10 cellular contexts compared by ENCODE assay signal in the genomic region with DNA sequence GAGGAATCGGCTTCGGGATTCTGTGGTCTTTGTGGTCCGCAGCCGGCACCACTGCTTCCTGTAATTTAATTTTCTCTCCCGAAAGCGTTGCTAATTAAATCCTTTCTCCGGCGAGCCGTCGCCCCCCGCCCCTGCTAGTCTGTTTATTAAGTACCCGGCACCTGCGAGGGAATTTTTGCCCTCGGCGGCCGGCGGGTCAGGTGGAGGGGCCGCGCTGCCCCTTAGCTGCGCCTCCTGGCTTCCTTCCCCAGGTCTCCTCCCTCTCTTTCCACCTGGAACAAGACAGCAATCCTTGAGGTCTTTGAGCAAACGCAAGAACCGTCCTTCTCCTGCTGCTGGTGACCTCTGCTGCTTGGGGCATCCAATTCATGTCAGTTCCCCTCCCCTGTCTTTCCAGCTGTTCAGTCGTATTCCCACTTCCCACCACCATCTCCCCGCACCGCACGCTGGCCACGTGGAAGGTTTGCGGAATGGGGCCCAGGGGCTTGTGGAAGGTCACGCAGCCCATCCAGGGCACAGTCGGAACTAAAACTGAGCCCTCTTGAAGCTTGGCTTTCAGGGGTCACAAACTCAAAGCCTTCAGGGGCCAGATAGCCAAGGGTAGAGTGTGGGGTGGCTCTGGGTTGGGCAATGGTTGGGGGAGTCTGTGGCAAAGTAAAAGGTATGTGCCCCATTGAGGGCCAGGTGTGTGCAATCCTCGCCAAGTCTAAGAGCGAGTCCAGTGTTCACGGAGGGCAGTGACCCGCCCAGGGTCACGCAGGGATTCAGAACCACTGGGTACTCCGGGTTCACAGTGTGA. TPM values are rescaled to one million over a fixed set of nuclear protein-coding genes. Genes with fewer than 3 reads are reported as not detected.
DNase-seq lines count a peak whose midpoint lies in the region; ATAC-seq, FAIRE-seq and TF ChIP-seq lines count a peak whose summit lies in the region.
"Had no signal": no experiment of that assay in that cellular context is flagged by ENCODE, and none has a peak within 500 bp of the region (broad histone marks: within the 10 kb centered on the region; RNA-seq: fewer than 3 reads in every experiment).

No MANE protein-coding gene starts in this region.

- H3K27ac ChIP-seq in cardiac muscle cell (no peak overlapping the region), mucosa of rectum (ENCODE audit: low read depth in 2 of 2, low read length in 2 of 2) (no peak overlapping the region)
- H3K27ac ChIP-seq: neutrophil had no signal

- FAIRE-seq in bronchial epithelial cell (lab: Jason Lieb, UNC) = no peak
- peak; percentile 52 for FAIRE-seq in urothelium cell line (lab: Jason Lieb, UNC)

- no peak for ATAC-seq in HG03457 (IDR thresholded peaks at IDR 0.05; ENCODE audit: unreplicated experiment)
- ATAC-seq in HG03196 (IDR thresholded peaks at IDR 0.05; ENCODE audit: unreplicated experiment) = no peak
- ATAC-seq in HG02884 (IDR thresholded peaks at IDR 0.05; ENCODE audit: unreplicated experiment) = no peak

- peaks cover 10% of the 10 kb centered on the region for H3K4me1 ChIP-seq in cardiac muscle cell (ENCODE audit: low read depth)
- H3K4me1 ChIP-seq in mucosa of rectum (ENCODE audit: control insufficient read depth in 2 of 2, insufficient read depth in 2 of 2, low read length in 2 of 2) = peaks cover 43 to 44% of the 10 kb centered on the region in 2 donors

- H3K9me3 ChIP-seq in cardiac muscle cell (ENCODE audit: low read depth) (no peaks in the 10 kb centered on the region), mucosa of rectum (ENCODE audit: control insufficient read depth in 2 of 2, low read length in 2 of 2) (no peaks in the 10 kb centered on the region)
- H3K9me3 ChIP-seq: neutrophil had no signal

- H3K36me3 ChIP-seq in cardiac muscle cell (no peaks in the 10 kb centered on the region), bronchial epithelial cell (ENCODE audit: control insufficient read depth, insufficient read depth, low read length) (no peaks in the 10 kb centered on the region), mucosa of rectum (ENCODE audit: control insufficient read depth in 2 of 2, insufficient read depth in 2 of 2, low read length in 2 of 2) (peaks cover 0 to 6% of the 10 kb centered on the region in 2 donors)
- H3K36me3 ChIP-seq: neutrophil had no signal

- peak overlapping the region in 1 of 2 donors; percentile 78 for H3K9ac ChIP-seq in mucosa of rectum (ENCODE audit: low read depth in 1 of 2, low read length in 2 of 2)

- intact Hi-C loops in cardiac septum (cut with DNase I) = loop anchor here (2.0 kb wide), 1 partner anchor 55 kb away; no protein-coding TSS in a partner anchor

- H3K27me3 ChIP-seq in cardiac muscle cell (peaks cover 62% of the 10 kb centered on the region), bronchial epithelial cell (ENCODE audit: control insufficient read depth, insufficient read depth, low read length) (peaks cover 15% of the 10 kb centered on the region), mucosa of rectum (ENCODE audit: control insufficient read depth in 2 of 2, insufficient read depth in 2 of 2, low read length in 2 of 2) (peaks cover 5 to 9% of the 10 kb centered on the region in 2 donors)

- DNase-seq in cardiac muscle cell (ENCODE audit: low read depth in 1 of 2, low spot score in 1 of 2) = no peak
- no peak for DNase-seq in cardiac septum (ENCODE audit: low spot score)
- DNase-seq in bronchial epithelial cell (ENCODE audit: low read depth) = no peak
- DNase-seq in urothelium cell line (ENCODE audit: low spot score) = no peak

- H3K4me3 ChIP-seq in cardiac muscle cell (peak overlapping the region; percentile 36), bronchial epithelial cell (ENCODE audit: low read depth, low read length) (peak overlapping the region; percentile 34), mucosa of rectum (ENCODE audit: low read length in 2 of 2) (peak overlapping the region; percentile 59 to 76)

- TF ChIP-seq CTCF in cardiac muscle cell (IDR thresholded peaks at IDR 0.05; ENCODE audit: low read depth, low read length) (no peak), bronchial epithelial cell (IDR thresholded peaks at IDR 0.05; ENCODE audit: insufficient read depth, low read length, severe bottlenecking) (no peak)

RNA-seq across cellular contexts. Expression of gene ZDHHC22, which starts 16.1 kb away (rescaled TPM):
- total RNA-seq in cardiac muscle cell (0.12 and 0.25 TPM in 2 replicates), cardiac septum (not detected), bronchial epithelial cell (not detected in 2 replicates)
- polyA plus RNA-seq in cardiac muscle cell = 0.10 TPM in 1 of 2 replicates, not detected in the other
- total RNA-seq: NCI-H460 had no signal

RNA-seq across cellular contexts. Expression of gene CIPC, which starts 27.4 kb away (rescaled TPM):
- total RNA-seq in cardiac muscle cell (31.3 and 35.3 TPM in 2 replicates), cardiac septum (45.9 TPM), bronchial epithelial cell (9.7 and 14.5 TPM in 2 replicates)
- 16.4 and 16.5 TPM in 2 replicates for polyA plus RNA-seq in cardiac muscle cell

RNA-seq across cellular contexts. Expression of gene TMEM63C, which starts 56.1 kb away (rescaled TPM):
- total RNA-seq in cardiac muscle cell (0.36 and 0.74 TPM in 2 replicates), cardiac septum (0.46 TPM), bronchial epithelial cell (0.79 and 4.5 TPM in 2 replicates)
- polyA plus RNA-seq in cardiac muscle cell = 0.80 and 1.1 TPM in 2 replicates
- total RNA-seq: NCI-H460 had no signal
